ENCODE assay signal across 20 cellular contexts in genomic region chr7:113764401-113765035, GRCh38.
"Had no signal": no experiment of that assay in that cellular context is flagged by ENCODE, and none has a peak within 500 bp of the region (broad histone marks: within the 10 kb centered on the region; RNA-seq: fewer than 3 reads in every experiment).

No MANE protein-coding gene starts in this region.

- DNase-seq: activated CD4-positive, alpha-beta memory T cell treated with anti-CD3 and anti-CD28 coated beads for 36 hours; activated CD4-positive, alpha-beta T cell treated with anti-CD3 and anti-CD28 coated beads for 36 hours; activated CD8-positive, alpha-beta memory T cell treated with anti-CD3 and anti-CD28 coated beads, Interleukin-2, amount 10 ng/mL, durations not matched to agents 7 days and 5 days; activated naive CD4-positive, alpha-beta T cell treated with anti-CD3 and anti-CD28 coated beads, Interleukin-2, amount 50 U/mL, for 16 hours; activated T-cell treated with anti-CD3 and anti-CD28 coated beads, Interleukin-2, amount 50 U/mL, for 1 hour; body of pancreas; dermis blood vessel endothelial cell; effector memory CD8-positive, alpha-beta T cell; erythroblast; hippocampal formation; kidney glomerular epithelial cell; left ventricle myocardium superior; mesendoderm; posterior cingulate gyrus; retina; stimulated activated CD4-positive, alpha-beta T cell treated with anti-CD3 and anti-CD28 coated beads, Interleukin-2, amount 100 ng/mL, for 48 hours; T-helper 2 cell; thyroid gland had no signal

- H3K27me3 ChIP-seq: body of pancreas, thyroid gland had no signal

- H3K9me3 ChIP-seq: body of pancreas, thyroid gland had no signal

- H3K36me3 Mint-ChIP-seq: activated CD4-positive, alpha-beta memory T cell treated with anti-CD3 and anti-CD28 coated beads for 36 hours; activated CD8-positive, alpha-beta memory T cell treated with anti-CD3 and anti-CD28 coated beads, Interleukin-2, amount 10 ng/mL, durations not matched to agents 7 days and 5 days; natural killer cell treated with Interleukin-12 subunit alpha and Interleukin-12 subunit beta and Interleukin-15 and Interleukin-18, amount 100 ng/mL, for 72 hours; stimulated activated memory B cell treated with anti-CD40 and anti-IgM and Interleukin-4, amounts not matched to agents 10 μg/mL and 1 μg/mL and 100 μg/mL, for 72 hours had no signal

- H3K27me3 Mint-ChIP-seq: activated CD4-positive, alpha-beta memory T cell treated with anti-CD3 and anti-CD28 coated beads for 36 hours; activated CD4-positive, alpha-beta T cell treated with anti-CD3 and anti-CD28 coated beads for 36 hours; activated CD8-positive, alpha-beta memory T cell treated with anti-CD3 and anti-CD28 coated beads, Interleukin-2, amount 10 ng/mL, durations not matched to agents 7 days and 5 days; effector memory CD8-positive, alpha-beta T cell; natural killer cell treated with Interleukin-12 subunit alpha and Interleukin-12 subunit beta and Interleukin-15 and Interleukin-18, amount 100 ng/mL, for 72 hours; stimulated activated memory B cell treated with anti-CD40 and anti-IgM and Interleukin-4, amounts not matched to agents 10 μg/mL and 1 μg/mL and 100 μg/mL, for 72 hours had no signal

- H3K4me3 Mint-ChIP-seq: activated CD4-positive, alpha-beta memory T cell treated with anti-CD3 and anti-CD28 coated beads for 36 hours; activated CD4-positive, alpha-beta T cell treated with anti-CD3 and anti-CD28 coated beads for 36 hours; activated CD8-positive, alpha-beta memory T cell treated with anti-CD3 and anti-CD28 coated beads, Interleukin-2, amount 10 ng/mL, durations not matched to agents 7 days and 5 days; effector memory CD8-positive, alpha-beta T cell; natural killer cell treated with Interleukin-12 subunit alpha and Interleukin-12 subunit beta and Interleukin-15 and Interleukin-18, amount 100 ng/mL, for 72 hours; stimulated activated memory B cell treated with anti-CD40 and anti-IgM and Interleukin-4, amounts not matched to agents 10 μg/mL and 1 μg/mL and 100 μg/mL, for 72 hours had no signal

- H3K4me3 ChIP-seq: body of pancreas, thyroid gland had no signal

- H3K27ac Mint-ChIP-seq: activated CD4-positive, alpha-beta memory T cell treated with anti-CD3 and anti-CD28 coated beads for 36 hours; activated CD4-positive, alpha-beta T cell treated with anti-CD3 and anti-CD28 coated beads for 36 hours; activated CD8-positive, alpha-beta memory T cell treated with anti-CD3 and anti-CD28 coated beads, Interleukin-2, amount 10 ng/mL, durations not matched to agents 7 days and 5 days; effector memory CD8-positive, alpha-beta T cell; natural killer cell treated with Interleukin-12 subunit alpha and Interleukin-12 subunit beta and Interleukin-15 and Interleukin-18, amount 100 ng/mL, for 72 hours; stimulated activated memory B cell treated with anti-CD40 and anti-IgM and Interleukin-4, amounts not matched to agents 10 μg/mL and 1 μg/mL and 100 μg/mL, for 72 hours had no signal

- H3K4me1 Mint-ChIP-seq: activated CD4-positive, alpha-beta T cell treated with anti-CD3 and anti-CD28 coated beads for 36 hours; activated CD8-positive, alpha-beta memory T cell treated with anti-CD3 and anti-CD28 coated beads, Interleukin-2, amount 10 ng/mL, durations not matched to agents 7 days and 5 days; stimulated activated memory B cell treated with anti-CD40 and anti-IgM and Interleukin-4, amounts not matched to agents 10 μg/mL and 1 μg/mL and 100 μg/mL, for 72 hours had no signal

- H3K36me3 ChIP-seq: thyroid gland had no signal

- H3K9me3 Mint-ChIP-seq: activated CD4-positive, alpha-beta memory T cell treated with anti-CD3 and anti-CD28 coated beads for 36 hours; stimulated activated memory B cell treated with anti-CD40 and anti-IgM and Interleukin-4, amounts not matched to agents 10 μg/mL and 1 μg/mL and 100 μg/mL, for 72 hours had no signal

- H3K4me1 ChIP-seq: body of pancreas, thyroid gland had no signal

- ATAC-seq: activated CD4-positive, alpha-beta T cell treated with anti-CD3 and anti-CD28 coated beads for 36 hours; activated CD8-positive, alpha-beta memory T cell treated with anti-CD3 and anti-CD28 coated beads, Interleukin-2, amount 10 ng/mL, durations not matched to agents 7 days and 5 days; body of pancreas; effector memory CD8-positive, alpha-beta T cell; left ventricle myocardium superior; natural killer cell treated with Interleukin-12 subunit alpha and Interleukin-12 subunit beta and Interleukin-15 and Interleukin-18, amount 100 ng/mL, for 72 hours; stimulated activated memory B cell treated with anti-CD40 and anti-IgM and Interleukin-4, amounts not matched to agents 10 μg/mL and 1 μg/mL and 100 μg/mL, for 72 hours had no signal

- H3K27ac ChIP-seq: body of pancreas, thyroid gland had no signal
